In genomic region chr2:54740333-54740732, GRCh38 we compare ENCODE assay signal across 15 cellular contexts. TPM values are rescaled to one million over a fixed set of nuclear protein-coding genes. Genes with fewer than 3 reads are reported as not detected.
DNase-seq lines count a peak whose midpoint lies in the region; ATAC-seq, FAIRE-seq and TF ChIP-seq lines count a peak whose summit lies in the region.
"Had no signal": no experiment of that assay in that cellular context is flagged by ENCODE, and none has a peak within 500 bp of the region (broad histone marks: within the 10 kb centered on the region; RNA-seq: fewer than 3 reads in every experiment).

No MANE protein-coding gene starts in this region.

- no peaks in the 10 kb centered on the region for H3K9me3 ChIP-seq in HepG2 (ENCODE audit: low read length)
- H3K9me3 ChIP-seq: BLaER1, Caco-2 had no signal

- H3K4me1 ChIP-seq in HepG2 (ENCODE audit: insufficient read depth, low read length): peaks cover 47% of the 10 kb centered on the region
- H3K4me1 ChIP-seq: BLaER1 had no signal

- no peaks in the 10 kb centered on the region for H3K4me1 Mint-ChIP-seq in glutamatergic neuron (ENCODE audit: low read depth, unreplicated experiment)
- H3K4me1 Mint-ChIP-seq: CD8-positive, alpha-beta memory T cell had no signal

- TF ChIP-seq CTCF in astrocyte of the cerebellum (IDR thresholded peaks at IDR 0.05; ENCODE audit: low read depth, low read length, missing control alignments) (no peak), HepG2 (CRISPR knock-in tag; IDR thresholded peaks at IDR 0.05) (no peak), glutamatergic neuron (IDR thresholded peaks at IDR 0.05; ENCODE audit: partially characterized antibody, unreplicated experiment) (no peak)

- H3K27ac Mint-ChIP-seq in glutamatergic neuron (ENCODE audit: unreplicated experiment): no peak overlapping the region
- H3K27ac Mint-ChIP-seq: HFFc6 had no signal

- intact Hi-C loops in HepG2 (cut with micrococcal nuclease; ENCODE audit: unreplicated experiment): no loop called here

- CTCF ChIA-PET in HepG2 (lab: Yijun Ruan, JAX; ENCODE audit: low intra/inter-chr PET ratio, low total read pairs): no interaction called here

- peak overlapping the region; percentile 41 for H3K27ac ChIP-seq in HepG2 (ENCODE audit: extremely low read length, insufficient read depth, low read length)
- H3K27ac ChIP-seq: BLaER1, HL-60 had no signal

- BruUV-seq in HepG2 (replicated peaks; lab: Mats Ljungman, UMichigan): no TSS peak

- no peak for TF ChIP-seq POLR2A in HepG2 (IDR thresholded peaks at IDR 0.05; ENCODE audit: insufficient read depth in 1 of 2, low read depth in 2 of 2, low read length in 2 of 2)

- no peaks in the 10 kb centered on the region for H3K9me3 Mint-ChIP-seq in glutamatergic neuron (ENCODE audit: unreplicated experiment)
- H3K9me3 Mint-ChIP-seq: CD8-positive, alpha-beta memory T cell; HFFc6 had no signal

- H3K27me3 Mint-ChIP-seq in glutamatergic neuron (ENCODE audit: unreplicated experiment): peaks cover 2% of the 10 kb centered on the region

- ATAC-seq in HepG2 (peak; percentile 55), HG03565 (IDR thresholded peaks at IDR 0.05; ENCODE audit: unreplicated experiment) (no peak)

- 5% methylated on average over 2 of the region's 2 CpGs for WGBS in HepG2 (ENCODE audit: low lambda C conversion rate)

- no peaks in the 10 kb centered on the region for H3K27me3 ChIP-seq in HepG2 (ENCODE audit: control insufficient read depth in 1 of 2, insufficient read depth in 2 of 2, low read length in 2 of 2)

- in situ Hi-C loops in astrocyte of the cerebellum (cut with HindIII; ENCODE audit: low sequenced_read_pairs) (no loop called here), HepG2 (cut with HindIII; ENCODE audit: extremely low pct_ligation_motif_present, low pct_unique_long_range_greater_than_20kb) (no loop called here)

- FAIRE-seq in HepG2 (lab: Jason Lieb, UNC): peak; percentile 61

- peak overlapping the region; percentile 30 for H3K4me2 ChIP-seq in HepG2 (ENCODE audit: low read depth, low read length)
- H3K4me2 ChIP-seq: BLaER1 had no signal

- H3K4me3 ChIP-seq in astrocyte of the cerebellum (ENCODE audit: low read depth, low read length) (no peak overlapping the region), HepG2 (replicated peaks in 1 of 3; ENCODE audit: insufficient read depth in 1 of 3, low read depth in 2 of 3, low read length in 3 of 3) (no peak overlapping the region)
- H3K4me3 ChIP-seq: BLaER1 had no signal

- no peaks in the 10 kb centered on the region for H3K79me2 ChIP-seq in HepG2 (ENCODE audit: insufficient read depth, low read length)

- no peaks in the 10 kb centered on the region for H3K36me3 ChIP-seq in HepG2 (replicated peaks in 1 of 2; ENCODE audit: control insufficient read depth in 1 of 2, insufficient read depth in 2 of 2, low read length in 2 of 2)
- H3K36me3 ChIP-seq: BLaER1 had no signal

- peaks cover 5% of the 10 kb centered on the region for H3K36me3 Mint-ChIP-seq in glutamatergic neuron (ENCODE audit: unreplicated experiment)
- H3K36me3 Mint-ChIP-seq: CD8-positive, alpha-beta memory T cell had no signal

- TF ChIP-seq RAD21 in HepG2 (CRISPR knock-in tag; IDR thresholded peaks at IDR 0.05): no peak

- no peak overlapping the region for H2AFZ ChIP-seq in HepG2 (ENCODE audit: low read length)

- no peak overlapping the region for H3K4me3 Mint-ChIP-seq in glutamatergic neuron (ENCODE audit: unreplicated experiment)
- H3K4me3 Mint-ChIP-seq: CD8-positive, alpha-beta memory T cell; HFFc6 had no signal

- no peak overlapping the region for H3K9ac ChIP-seq in HepG2 (ENCODE audit: insufficient read depth, low read depth, low read length)
- H3K9ac ChIP-seq: BLaER1 had no signal

- H4K20me1 ChIP-seq in HepG2 (ENCODE audit: insufficient read depth, low read length): no peaks in the 10 kb centered on the region
- H4K20me1 ChIP-seq: BLaER1 had no signal

- POLR2A ChIA-PET in HepG2 (lab: Yijun Ruan, JAX): no interaction called here

- DNase-seq in NCI-H2171 treated with DMSO at 0.1 percent for 48 hours (lab: John Stamatoyannopoulos, UW): peak; percentile 13
- no peak for DNase-seq in NCI-H2171 (lab: John Stamatoyannopoulos, UW)
- peak; percentile 29 for DNase-seq in astrocyte of the cerebellum (ENCODE audit: low read depth)
- peak; percentile 68 for DNase-seq in HepG2 (ENCODE audit: low spot score)
- DNase-seq in cerebellar cortex (ENCODE audit: low spot score): no peak
- no peak for DNase-seq in glutamatergic neuron
- DNase-seq: 8988T; AML-193; Caco-2; CD8-positive, alpha-beta memory T cell; HCEC 1CT; HFFc6 had no signal

- no peak for TF ChIP-seq EP300 in HepG2 (IDR thresholded peaks at IDR 0.05; ENCODE audit: low read depth in 2 of 2, low read length in 2 of 2)
- TF ChIP-seq EP300 in HepG2 (CRISPR knock-in tag; IDR thresholded peaks at IDR 0.05; ENCODE audit: borderline replicate concordance): no peak

TF ChIP-seq in HepG2, 621 proteins besides CTCF, POLR2A, EP300 and RAD21 (continues in another document):
- TF ChIP-seq RBM22 (optimal IDR thresholded peaks at IDR 0.05; ENCODE audit: low read length) (no peak), ZNF317 (CRISPR knock-in tag; IDR thresholded peaks at IDR 0.05) (peak; percentile 56; the same call in 1 of the 2 replicates), HOXA5 (CRISPR knock-in tag; IDR thresholded peaks at IDR 0.05) (0 out of 2 replicates have a peak, but pooled peaks have one; percentile 65), ZNF225 (CRISPR knock-in tag; IDR thresholded peaks at IDR 0.05) (no peak), U2AF1 (optimal IDR thresholded peaks at IDR 0.05; ENCODE audit: low read depth, low read length) (no peak), FOXA3 (CRISPR knock-in tag; IDR thresholded peaks at IDR 0.05) (0 out of 2 replicates have a peak, but pooled peaks have one; percentile 42), FOXP1 (IDR thresholded peaks at IDR 0.05) (no peak), FOXP1 (CRISPR knock-in tag; IDR thresholded peaks at IDR 0.05) (no peak), TRIM24 (CRISPR knock-in tag; IDR thresholded peaks at IDR 0.05) (no peak), JUNB (CRISPR knock-in tag; IDR thresholded peaks at IDR 0.05; ENCODE audit: borderline replicate concordance) (no peak), ELK4 (CRISPR knock-in tag; IDR thresholded peaks at IDR 0.05; ENCODE audit: borderline replicate concordance) (no peak), ELF4 (CRISPR knock-in tag; IDR thresholded peaks at IDR 0.05; ENCODE audit: borderline replicate concordance) (no peak)

RNA-seq across cellular contexts. Expression of gene EML6, which starts 16.9 kb away (rescaled TPM):
- 19.9 and 32.4 TPM in 2 replicates for total RNA-seq in HepG2 (2016; rRNA removed; fragmentation: Illumina TruSeq; extraction: Trizol)
- 8.7 and 8.9 TPM in 2 replicates for total RNA-seq in HepG2 (2016; cell fraction: cytosol; rRNA removed; fragmentation: Illumina TruSeq; extraction: Trizol; ENCODE audit: low read depth)
- 21.5 and 29.8 TPM in 2 replicates for total RNA-seq in HepG2 (2016; cell fraction: insoluble cytoplasmic fraction; rRNA removed; fragmentation: Illumina TruSeq; extraction: Trizol)
- total RNA-seq in HepG2 (2016; cell fraction: membrane; rRNA removed; fragmentation: Illumina TruSeq; extraction: Trizol): 8.7 and 9.4 TPM in 2 replicates
- 55.5 and 58.9 TPM in 2 replicates for total RNA-seq in HepG2 (2016; cell fraction: nucleus; rRNA removed; fragmentation: Illumina TruSeq; extraction: Trizol)
- polyA plus RNA-seq in HepG2 (2011; rRNA removed): 17.2 and 28.5 TPM in 2 replicates
- polyA plus RNA-seq in HepG2 (2011; cell fraction: cytosol; rRNA removed): 6.9 and 8.2 TPM in 2 replicates
- polyA plus RNA-seq in HepG2 (2011; cell fraction: nucleus; rRNA removed): 112 TPM in 2 replicates
- 5.4 and 8.8 TPM in 2 replicates for polyA plus RNA-seq in HepG2 (2012)
- 1.9 and 2.7 TPM in 2 replicates for polyA plus RNA-seq in HepG2 (2016; cell fraction: cytosol; fragmentation: Illumina TruSeq; extraction: Trizol; ENCODE audit: low read depth)
- polyA plus RNA-seq in HepG2 (2016; cell fraction: insoluble cytoplasmic fraction; fragmentation: Illumina TruSeq; extraction: Trizol; ENCODE audit: low read depth): 13.1 and 14.9 TPM in 2 replicates
- polyA plus RNA-seq in HepG2 (2016; cell fraction: membrane; fragmentation: Illumina TruSeq; extraction: Trizol; ENCODE audit: low read depth): 2.9 and 3.6 TPM in 2 replicates
- polyA plus RNA-seq in HepG2 (2016; cell fraction: nucleus; fragmentation: Illumina TruSeq; extraction: Trizol; ENCODE audit: insufficient read depth, low read depth): 110 and 115 TPM in 2 replicates
- polyA minus RNA-seq in HepG2 (2011; rRNA and poly(A)+ RNA removed; ENCODE audit: low replicate concordance): 15.8 and 16.9 TPM in 2 replicates
- 3.3 and 5.4 TPM in 2 replicates for polyA minus RNA-seq in HepG2 (2011; cell fraction: cytosol; rRNA and poly(A)+ RNA removed)
- polyA minus RNA-seq in HepG2 (2011; cell fraction: nucleus; rRNA and poly(A)+ RNA removed): 26.1 and 28.0 TPM in 2 replicates
- total RNA-seq in glutamatergic neuron (ENCODE audit: unreplicated experiment): 0.91 TPM

Comparison
In these comparisons a context has a peak if more than half of its experiments do, and no peak if none do; other contexts are left out.
1. DNase-seq: peak in NCI-H2171 treated with DMSO at 0.1 percent for 48 hours (single experiment), astrocyte of the cerebellum (single experiment) and HepG2 (single experiment); none in NCI-H2171 (single experiment), cerebellar cortex (single experiment) and glutamatergic neuron (single experiment).